15 cellular contexts compared by ENCODE assay signal in genomic region chr3:122928396-122929187, GRCh38.
DNase-seq lines count a peak whose midpoint lies in the region; ATAC-seq, FAIRE-seq and TF ChIP-seq lines count a peak whose summit lies in the region.
"Had no signal": no experiment of that assay in that cellular context is flagged by ENCODE, and none has a peak within 500 bp of the region (broad histone marks: within the 10 kb centered on the region; RNA-seq: fewer than 3 reads in every experiment).

No MANE protein-coding gene starts in this region.

- H3K4me1 ChIP-seq in right cardiac atrium (ENCODE audit: control insufficient read depth, insufficient read depth, low read length): peaks cover 2% of the 10 kb centered on the region

- no peaks in the 10 kb centered on the region for H3K9me3 ChIP-seq in right cardiac atrium (ENCODE audit: control insufficient read depth, low read length)

- H3K4me3 ChIP-seq in right cardiac atrium (ENCODE audit: low read length) (no peak overlapping the region), bronchial epithelial cell (ENCODE audit: low read depth, low read length) (no peak overlapping the region)
- H3K4me3 ChIP-seq: GM23338 had no signal

- 86% methylated on average over 24 of the region's 24 CpGs for WGBS in right cardiac atrium

- ATAC-seq in Right ventricle myocardium superior (ENCODE audit: poor library complexity) (no peak), right cardiac atrium (no peak), sciatic nerve (no peak), HG03442 (IDR thresholded peaks at IDR 0.05; ENCODE audit: unreplicated experiment) (no peak), GM18870 (IDR thresholded peaks at IDR 0.05; ENCODE audit: unreplicated experiment) (no peak)
- ATAC-seq: HCT116 had no signal

- FAIRE-seq in bronchial epithelial cell (lab: Jason Lieb, UNC): peak; percentile 92
- FAIRE-seq: G401.6, RCC 7860 had no signal

- H3K36me3 ChIP-seq in bronchial epithelial cell (ENCODE audit: control insufficient read depth, insufficient read depth, low read length): no peaks in the 10 kb centered on the region

- intact Hi-C loops in Right ventricle myocardium superior (cut with DNase I): no loop called here
- intact Hi-C loops in right cardiac atrium (cut with DNase I): no loop called here
- intact Hi-C loops in sciatic nerve (cut with DNase I): no loop called here

- no peak overlapping the region for H3K27ac ChIP-seq in right cardiac atrium (ENCODE audit: low read length)
- H3K27ac ChIP-seq: C4-2B had no signal

- TF ChIP-seq CTCF in bronchial epithelial cell (IDR thresholded peaks at IDR 0.05; ENCODE audit: insufficient read depth, low read length, severe bottlenecking): no peak

- no peaks in the 10 kb centered on the region for H3K27me3 ChIP-seq in right cardiac atrium (ENCODE audit: control insufficient read depth, insufficient read depth)
- peaks cover under 1% of the 10 kb centered on the region for H3K27me3 ChIP-seq in bronchial epithelial cell (ENCODE audit: control insufficient read depth, insufficient read depth, low read length)

- DNase-seq in Right ventricle myocardium superior (peak; percentile 38), right cardiac atrium (no peak), bronchial epithelial cell (ENCODE audit: low read depth) (no peak), sciatic nerve (ENCODE audit: low spot score) (peak; percentile 48), GM03348 (ENCODE audit: low spot score) (no peak)
- DNase-seq: AML-193, NCI-H1092 treated with DMSO at 0.1 percent for 48 hours, NCI-H2081 treated with DMSO at 0.1 percent for 48 hours had no signal

Comparison
In these comparisons a context has a peak if more than half of its experiments do, and no peak if none do; other contexts are left out.
1. DNase-seq: peak in Right ventricle myocardium superior (single experiment) and sciatic nerve (single experiment); none in right cardiac atrium (0 of 3), bronchial epithelial cell (single experiment) and GM03348 (single experiment).